In the genomic region with DNA sequence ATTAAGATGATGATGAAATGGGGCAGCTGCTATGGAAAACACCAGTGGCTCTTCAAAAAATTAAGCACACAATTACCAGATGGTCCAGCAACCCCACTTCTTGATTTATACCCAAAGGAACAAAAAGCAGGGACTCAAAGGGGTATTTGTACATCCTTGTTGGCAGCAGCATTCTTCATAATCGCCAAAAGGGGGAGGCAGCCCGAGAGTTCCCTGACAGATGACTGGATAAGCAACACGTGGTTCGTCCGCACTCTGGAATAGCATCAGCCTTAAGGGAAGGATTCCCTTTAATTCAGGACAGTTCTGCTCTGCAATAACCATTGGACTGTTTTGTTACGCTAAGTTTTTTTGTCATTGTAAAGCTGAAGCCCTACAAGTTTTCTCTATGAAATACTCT, we compare ENCODE assay signal across 1 cellular context.
TF ChIP-seq lines count a peak whose summit lies in the region.

No MANE protein-coding gene starts in this region.

TF ChIP-seq in K562, 482 proteins besides CTCF, POLR2A, EP300 and RAD21 (continued from another document):
- TF ChIP-seq, protein P1, sequence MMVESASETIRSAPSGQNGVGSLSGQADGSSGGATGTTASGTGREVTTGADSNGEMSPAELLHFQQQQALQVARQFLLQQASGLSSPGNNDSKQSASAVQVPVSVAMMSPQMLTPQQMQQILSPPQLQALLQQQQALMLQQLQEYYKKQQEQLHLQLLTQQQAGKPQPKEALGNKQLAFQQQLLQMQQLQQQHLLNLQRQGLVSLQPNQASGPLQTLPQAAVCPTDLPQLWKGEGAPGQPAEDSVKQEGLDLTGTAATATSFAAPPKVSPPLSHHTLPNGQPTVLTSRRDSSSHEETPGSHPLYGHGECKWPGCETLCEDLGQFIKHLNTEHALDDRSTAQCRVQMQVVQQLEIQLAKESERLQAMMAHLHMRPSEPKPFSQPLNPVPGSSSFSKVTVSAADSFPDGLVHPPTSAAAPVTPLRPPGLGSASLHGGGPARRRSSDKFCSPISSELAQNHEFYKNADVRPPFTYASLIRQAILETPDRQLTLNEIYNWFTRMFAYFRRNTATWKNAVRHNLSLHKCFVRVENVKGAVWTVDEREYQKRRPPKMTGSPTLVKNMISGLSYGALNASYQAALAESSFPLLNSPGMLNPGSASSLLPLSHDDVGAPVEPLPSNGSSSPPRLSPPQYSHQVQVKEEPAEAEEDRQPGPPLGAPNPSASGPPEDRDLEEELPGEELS (CRISPR knock-in tag; IDR thresholded peaks at IDR 0.05; ENCODE audit: borderline replicate concordance) = no peak
- peak; percentile 50; the same call in 1 of the 2 replicates for TF ChIP-seq USF2 (CRISPR knock-in tag; IDR thresholded peaks at IDR 0.05)
- TF ChIP-seq, protein P2, sequence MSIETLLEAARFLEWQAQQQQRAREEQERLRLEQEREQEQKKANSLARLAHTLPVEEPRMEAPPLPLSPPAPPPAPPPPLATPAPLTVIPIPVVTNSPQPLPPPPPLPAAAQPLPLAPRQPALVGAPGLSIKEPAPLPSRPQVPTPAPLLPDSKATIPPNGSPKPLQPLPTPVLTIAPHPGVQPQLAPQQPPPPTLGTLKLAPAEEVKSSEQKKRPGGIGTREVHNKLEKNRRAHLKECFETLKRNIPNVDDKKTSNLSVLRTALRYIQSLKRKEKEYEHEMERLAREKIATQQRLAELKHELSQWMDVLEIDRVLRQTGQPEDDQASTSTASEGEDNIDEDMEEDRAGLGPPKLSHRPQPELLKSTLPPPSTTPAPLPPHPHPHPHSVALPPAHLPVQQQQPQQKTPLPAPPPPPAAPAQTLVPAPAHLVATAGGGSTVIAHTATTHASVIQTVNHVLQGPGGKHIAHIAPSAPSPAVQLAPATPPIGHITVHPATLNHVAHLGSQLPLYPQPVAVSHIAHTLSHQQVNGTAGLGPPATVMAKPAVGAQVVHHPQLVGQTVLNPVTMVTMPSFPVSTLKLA (conservative IDR thresholded peaks at IDR 0.05) = 0 out of 4 replicates have a peak, but pooled peaks of 1 of the 2 experiments have one; percentile 22
- no peak for TF ChIP-seq SNIP1 (IDR thresholded peaks at IDR 0.05; ENCODE audit: low read depth)
- TF ChIP-seq MAFF (IDR thresholded peaks at IDR 0.05; ENCODE audit: low read length) = no peak
